Comparison of ENCODE assay signal across 6 cellular contexts in genomic region chr17:61244963-61245362, GRCh38.
A peak's percentile ranks its signal among the peaks of the same experiment; 100 is the strongest.
DNase-seq lines count a peak whose midpoint lies in the region; ATAC-seq and TF ChIP-seq lines count a peak whose summit lies in the region.
"Not testable (repeated sequence)": the region's sequence is repeated elsewhere in the genome, so short reads cannot be mapped to it uniquely, and the experiment has no call there.

No MANE protein-coding gene starts in this region.

- H3K4me3 ChIP-seq in HEK293 (ENCODE audit: low read depth, low read length); OCI-LY3 (ENCODE audit: low read length); mesenchymal stem cell (ENCODE audit: insufficient read depth in 1 of 2, low read depth in 1 of 2, low read length in 2 of 2): not testable (repeated sequence)

- peaks cover 25% of the 10 kb centered on the region for H3K4me1 ChIP-seq in HEK293 (ENCODE audit: control insufficient read depth, insufficient read depth, low read length)
- H3K4me1 ChIP-seq in OCI-LY3 (ENCODE audit: low read length); mesenchymal stem cell (ENCODE audit: control insufficient read depth, insufficient read depth, low read depth, low read length): not testable (repeated sequence)

- H4K91ac ChIP-seq in mesenchymal stem cell (ENCODE audit: low read length) = not testable (repeated sequence)

- not testable (repeated sequence) for H2BK12ac ChIP-seq in mesenchymal stem cell (ENCODE audit: low read length in 2 of 2)

- in situ Hi-C loops in KBM-7 (cut with MboI; ENCODE audit: low pct_unique_long_range_greater_than_20kb, low sequenced_read_pairs) = not testable (repeated sequence)

- H3K27me3 Mint-ChIP-seq in WTC11 (ENCODE audit: low read depth) = not testable (repeated sequence)

- not testable (repeated sequence) for H2AFZ ChIP-seq in OCI-LY3 (ENCODE audit: low read depth, low read length); mesenchymal stem cell (ENCODE audit: low read depth, low read length)

- not testable (repeated sequence) for H3K36me3 Mint-ChIP-seq in WTC11

- POLR2A ChIA-PET in HEK293 (lab: Yijun Ruan, JAX); WTC11 (lab: Charles Lee): not testable (repeated sequence)

- CTCF ChIA-PET in HEK293 (lab: Yijun Ruan, JAX) = interaction anchor here (0.7 to 0.8 kb wide), 2 partner anchors 105 to 273 kb away, joined by 3 read pairs; no protein-coding TSS in a partner anchor
- CTCF ChIA-PET in WTC11 (lab: Charles Lee) = interaction anchor here (0.8 to 1.0 kb wide), 3 partner anchors 40 to 273 kb away, joined by 4 read pairs; no protein-coding TSS in a partner anchor

- H3K27ac ChIP-seq in HEK293 (ENCODE audit: extremely low read depth, low read depth, low read length); OCI-LY3 (ENCODE audit: low read length); mesenchymal stem cell (ENCODE audit: low read length, poor library complexity, severe bottlenecking): not testable (repeated sequence)

- H3K4me2 ChIP-seq in OCI-LY3 (ENCODE audit: low read length) = peak overlapping the region; percentile 34
- not testable (repeated sequence) for H3K4me2 ChIP-seq in mesenchymal stem cell (ENCODE audit: low read length, poor library complexity, severe bottlenecking)

- H2BK5ac ChIP-seq in mesenchymal stem cell (ENCODE audit: low read depth, low read length, poor library complexity, severe bottlenecking) = not testable (repeated sequence)

- H3K4me1 Mint-ChIP-seq in WTC11 = peaks cover 50% of the 10 kb centered on the region

- not testable (repeated sequence) for H3K23ac ChIP-seq in mesenchymal stem cell (ENCODE audit: low read length in 2 of 2)

- not testable (repeated sequence) for H2AK5ac ChIP-seq in mesenchymal stem cell (ENCODE audit: low read length, severe bottlenecking)

- ATAC-seq in WTC11 = not testable (repeated sequence)

- not testable (repeated sequence) for TF ChIP-seq CTCF in HEK293 (tag by site-specific recombination; IDR thresholded peaks at IDR 0.05); OCI-LY3 (IDR thresholded peaks at IDR 0.05; ENCODE audit: low read depth, low read length); WTC11 (IDR thresholded peaks at IDR 0.05)

- H3K14ac ChIP-seq in mesenchymal stem cell (ENCODE audit: low read length in 2 of 2) = not testable (repeated sequence)

- not testable (repeated sequence) for H3K36me3 ChIP-seq in HEK293 (ENCODE audit: control insufficient read depth in 2 of 2, insufficient read depth in 1 of 2, low read length in 2 of 2); OCI-LY3 (replicated peaks; ENCODE audit: low read depth, low read length); mesenchymal stem cell (ENCODE audit: control insufficient read depth in 1 of 2, insufficient read depth in 2 of 2, low read depth in 1 of 2, low read length in 2 of 2)

- not testable (repeated sequence) for H3K9ac ChIP-seq in OCI-LY3 (ENCODE audit: low read length); mesenchymal stem cell (ENCODE audit: low read length)

- H3K9me3 Mint-ChIP-seq in WTC11 = not testable (repeated sequence)

- not testable (repeated sequence) for H3K79me2 ChIP-seq in OCI-LY3 (ENCODE audit: low read length)

- H2BK15ac ChIP-seq in mesenchymal stem cell (ENCODE audit: low read depth, poor library complexity, severe bottlenecking) = not testable (repeated sequence)

- not testable (repeated sequence) for H3K9me3 ChIP-seq in HEK293 (ENCODE audit: control insufficient read depth, insufficient read depth, low read depth, low read length); OCI-LY3 (ENCODE audit: insufficient read depth, low read length); mesenchymal stem cell (ENCODE audit: control insufficient read depth, low read length)

- H4K20me1 ChIP-seq in OCI-LY3 (ENCODE audit: insufficient read depth, low read length) = not testable (repeated sequence)

- H3K18ac ChIP-seq in mesenchymal stem cell (ENCODE audit: low read depth in 1 of 2, low read length in 2 of 2) = not testable (repeated sequence)

- H3K79me1 ChIP-seq in mesenchymal stem cell (replicated peaks; ENCODE audit: low read length, poor library complexity, severe bottlenecking) = not testable (repeated sequence)

- H2BK120ac ChIP-seq in mesenchymal stem cell (ENCODE audit: low read depth, low read length) = peak overlapping the region; percentile 34

- 91% methylated on average over 6 of the region's 7 CpGs for WGBS in mesenchymal stem cell

- H4K8ac ChIP-seq in mesenchymal stem cell (ENCODE audit: low read length) = not testable (repeated sequence)

- H3K4ac ChIP-seq in mesenchymal stem cell (ENCODE audit: low read depth in 1 of 2, low read length in 2 of 2) = not testable (repeated sequence)

- DNase-seq in DMS79 treated with DMSO at 0.1 percent for 48 hours (lab: John Stamatoyannopoulos, UW) (peak; percentile 33), KBM-7 (peak; percentile 21)
- not testable (repeated sequence) for DNase-seq in WTC11 (ENCODE audit: low spot score); mesenchymal stem cell

- peak overlapping the region; percentile 89; the same call in 1 of the 2 replicates for H3K27ac Mint-ChIP-seq in WTC11

- H3K27me3 ChIP-seq in OCI-LY3 (ENCODE audit: low read depth, low read length); mesenchymal stem cell (ENCODE audit: control insufficient read depth in 1 of 2, insufficient read depth in 1 of 2, low read length in 2 of 2): not testable (repeated sequence)

- not testable (repeated sequence) for H3K4me3 Mint-ChIP-seq in WTC11

TF ChIP-seq in HEK293, 187 proteins besides CTCF, POLR2A, EP300 and RAD21:
- peak; percentile 74; the same call in 1 of the 2 replicates for TF ChIP-seq MZF1 (tag by site-specific recombination; IDR thresholded peaks at IDR 0.05; ENCODE audit: borderline replicate concordance)
